ENCODE assay signal across 1 cellular context in the genomic region with DNA sequence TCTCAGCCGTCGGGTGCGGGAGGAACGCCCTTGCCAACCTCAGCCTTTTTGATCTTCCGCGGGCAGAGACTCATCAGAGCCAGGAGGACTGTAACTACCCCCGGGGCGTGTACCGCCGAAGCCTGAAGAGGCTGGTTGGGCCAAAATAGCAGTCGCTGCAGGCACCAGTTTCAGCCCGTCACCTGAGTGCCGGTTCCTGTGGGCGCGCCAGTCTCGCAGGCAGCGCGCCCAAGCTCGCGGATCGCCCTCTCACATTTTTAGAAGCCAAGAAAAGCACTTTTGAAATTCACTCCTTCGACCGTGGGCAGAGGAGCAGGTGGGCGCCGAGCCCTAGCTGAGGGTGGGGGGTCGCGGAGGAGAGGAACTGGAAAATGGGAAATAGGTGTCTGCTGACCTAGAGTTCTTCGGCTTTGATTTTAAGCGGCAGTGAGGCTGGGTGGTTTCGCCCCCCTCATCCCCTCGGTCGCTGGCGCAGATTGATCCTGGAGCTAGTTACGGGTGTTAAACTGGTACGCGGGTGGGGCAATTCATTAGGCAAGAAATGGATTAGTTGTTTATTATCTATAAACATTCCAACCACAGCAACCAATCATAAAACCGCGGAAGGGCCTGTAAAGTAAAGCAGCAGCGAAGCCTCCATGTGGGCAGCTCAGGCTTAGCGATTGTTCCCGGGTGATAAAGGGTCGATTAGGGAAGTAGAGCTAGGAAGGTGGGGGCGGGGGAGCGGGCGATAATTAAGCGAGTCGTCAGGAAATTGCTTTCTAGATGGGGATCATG.
TF ChIP-seq lines count a peak whose summit lies in the region.

No MANE protein-coding gene starts in this region.

TF ChIP-seq in GM12878, 131 proteins besides CTCF, POLR2A, EP300 and RAD21 (continued from another document):
- TF ChIP-seq, protein P1, sequence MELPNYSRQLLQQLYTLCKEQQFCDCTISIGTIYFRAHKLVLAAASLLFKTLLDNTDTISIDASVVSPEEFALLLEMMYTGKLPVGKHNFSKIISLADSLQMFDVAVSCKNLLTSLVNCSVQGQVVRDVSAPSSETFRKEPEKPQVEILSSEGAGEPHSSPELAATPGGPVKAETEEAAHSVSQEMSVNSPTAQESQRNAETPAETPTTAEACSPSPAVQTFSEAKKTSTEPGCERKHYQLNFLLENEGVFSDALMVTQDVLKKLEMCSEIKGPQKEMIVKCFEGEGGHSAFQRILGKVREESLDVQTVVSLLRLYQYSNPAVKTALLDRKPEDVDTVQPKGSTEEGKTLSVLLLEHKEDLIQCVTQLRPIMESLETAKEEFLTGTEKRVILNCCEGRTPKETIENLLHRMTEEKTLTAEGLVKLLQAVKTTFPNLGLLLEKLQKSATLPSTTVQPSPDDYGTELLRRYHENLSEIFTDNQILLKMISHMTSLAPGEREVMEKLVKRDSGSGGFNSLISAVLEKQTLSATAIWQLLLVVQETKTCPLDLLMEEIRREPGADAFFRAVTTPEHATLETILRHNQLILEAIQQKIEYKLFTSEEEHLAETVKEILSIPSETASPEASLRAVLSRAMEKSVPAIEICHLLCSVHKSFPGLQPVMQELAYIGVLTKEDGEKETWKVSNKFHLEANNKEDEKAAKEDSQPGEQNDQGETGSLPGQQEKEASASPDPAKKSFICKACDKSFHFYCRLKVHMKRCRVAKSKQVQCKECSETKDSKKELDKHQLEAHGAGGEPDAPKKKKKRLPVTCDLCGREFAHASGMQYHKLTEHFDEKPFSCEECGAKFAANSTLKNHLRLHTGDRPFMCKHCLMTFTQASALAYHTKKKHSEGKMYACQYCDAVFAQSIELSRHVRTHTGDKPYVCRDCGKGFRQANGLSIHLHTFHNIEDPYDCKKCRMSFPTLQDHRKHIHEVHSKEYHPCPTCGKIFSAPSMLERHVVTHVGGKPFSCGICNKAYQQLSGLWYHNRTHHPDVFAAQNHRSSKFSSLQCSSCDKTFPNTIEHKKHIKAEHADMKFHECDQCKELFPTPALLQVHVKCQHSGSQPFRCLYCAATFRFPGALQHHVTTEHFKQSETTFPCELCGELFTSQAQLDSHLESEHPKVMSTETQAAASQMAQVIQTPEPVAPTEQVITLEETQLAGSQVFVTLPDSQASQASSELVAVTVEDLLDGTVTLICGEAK (IDR thresholded peaks at IDR 0.05; ENCODE audit: borderline replicate concordance): no peak
- TF ChIP-seq NFXL1 (IDR thresholded peaks at IDR 0.05; ENCODE audit: borderline replicate concordance) (no peak), TARDBP (IDR thresholded peaks at IDR 0.05; ENCODE audit: borderline replicate concordance) (no peak), CEBPB (IDR thresholded peaks at IDR 0.05; ENCODE audit: borderline replicate concordance in 1 of 2, low read depth in 2 of 2, low read length in 2 of 2) (no peak), ZNF24 (IDR thresholded peaks at IDR 0.05) (no peak), GATAD2B (conservative IDR thresholded peaks at IDR 0.05; ENCODE audit: low read depth) (no peak), HDGF (IDR thresholded peaks at IDR 0.05) (no peak), BCL11A (IDR thresholded peaks at IDR 0.05; ENCODE audit: low read depth, low read length) (no peak), SREBF1 (IDR thresholded peaks at IDR 0.05; ENCODE audit: low read length) (no peak)
- TF ChIP-seq, protein P2, sequence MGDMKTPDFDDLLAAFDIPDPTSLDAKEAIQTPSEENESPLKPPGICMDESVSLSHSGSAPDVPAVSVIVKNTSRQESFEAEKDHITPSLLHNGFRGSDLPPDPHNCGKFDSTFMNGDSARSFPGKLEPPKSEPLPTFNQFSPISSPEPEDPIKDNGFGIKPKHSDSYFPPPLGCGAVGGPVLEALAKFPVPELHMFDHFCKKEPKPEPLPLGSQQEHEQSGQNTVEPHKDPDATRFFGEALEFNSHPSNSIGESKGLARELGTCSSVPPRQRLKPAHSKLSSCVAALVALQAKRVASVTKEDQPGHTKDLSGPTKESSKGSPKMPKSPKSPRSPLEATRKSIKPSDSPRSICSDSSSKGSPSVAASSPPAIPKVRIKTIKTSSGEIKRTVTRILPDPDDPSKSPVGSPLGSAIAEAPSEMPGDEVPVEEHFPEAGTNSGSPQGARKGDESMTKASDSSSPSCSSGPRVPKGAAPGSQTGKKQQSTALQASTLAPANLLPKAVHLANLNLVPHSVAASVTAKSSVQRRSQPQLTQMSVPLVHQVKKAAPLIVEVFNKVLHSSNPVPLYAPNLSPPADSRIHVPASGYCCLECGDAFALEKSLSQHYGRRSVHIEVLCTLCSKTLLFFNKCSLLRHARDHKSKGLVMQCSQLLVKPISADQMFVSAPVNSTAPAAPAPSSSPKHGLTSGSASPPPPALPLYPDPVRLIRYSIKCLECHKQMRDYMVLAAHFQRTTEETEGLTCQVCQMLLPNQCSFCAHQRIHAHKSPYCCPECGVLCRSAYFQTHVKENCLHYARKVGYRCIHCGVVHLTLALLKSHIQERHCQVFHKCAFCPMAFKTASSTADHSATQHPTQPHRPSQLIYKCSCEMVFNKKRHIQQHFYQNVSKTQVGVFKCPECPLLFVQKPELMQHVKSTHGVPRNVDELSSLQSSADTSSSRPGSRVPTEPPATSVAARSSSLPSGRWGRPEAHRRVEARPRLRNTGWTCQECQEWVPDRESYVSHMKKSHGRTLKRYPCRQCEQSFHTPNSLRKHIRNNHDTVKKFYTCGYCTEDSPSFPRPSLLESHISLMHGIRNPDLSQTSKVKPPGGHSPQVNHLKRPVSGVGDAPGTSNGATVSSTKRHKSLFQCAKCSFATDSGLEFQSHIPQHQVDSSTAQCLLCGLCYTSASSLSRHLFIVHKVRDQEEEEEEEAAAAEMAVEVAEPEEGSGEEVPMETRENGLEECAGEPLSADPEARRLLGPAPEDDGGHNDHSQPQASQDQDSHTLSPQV (IDR thresholded peaks at IDR 0.05): no peak
